Comparison of ENCODE assay signal across 13 cellular contexts in genomic region chr12:78887008-78887407, GRCh38. TPM values are rescaled to one million over a fixed set of nuclear protein-coding genes. Genes with fewer than 3 reads are reported as not detected.
A peak's percentile ranks its signal among the peaks of the same experiment; 100 is the strongest.
DNase-seq lines count a peak whose midpoint lies in the region; ATAC-seq and TF ChIP-seq lines count a peak whose summit lies in the region.
"Had no signal": no experiment of that assay in that cellular context is flagged by ENCODE, and none has a peak within 500 bp of the region (broad histone marks: within the 10 kb centered on the region; RNA-seq: fewer than 3 reads in every experiment).

No MANE protein-coding gene starts in this region.

- TF ChIP-seq POLR2A in adrenal gland (IDR thresholded peaks at IDR 0.05), result no peak

- H3K27me3 ChIP-seq in adrenal gland, result no peaks in the 10 kb centered on the region
- H3K27me3 ChIP-seq: esophagus squamous epithelium had no signal

- TF ChIP-seq CTCF in AG09309 (IDR thresholded peaks at IDR 0.05; ENCODE audit: control insufficient read depth, insufficient read depth, low read depth, low read length, missing control alignments), result no peak
- no peak for TF ChIP-seq CTCF in adrenal gland (IDR thresholded peaks at IDR 0.05)

- no peaks in the 10 kb centered on the region for H3K4me1 ChIP-seq in adrenal gland (replicated peaks in 1 of 2)
- H3K4me1 ChIP-seq: esophagus squamous epithelium had no signal

- H3K9me3 ChIP-seq in adrenal gland (replicated peaks in 1 of 3), result no peaks in the 10 kb centered on the region
- H3K9me3 ChIP-seq: esophagus squamous epithelium had no signal

- no peak overlapping the region for H3K4me3 ChIP-seq in AG09309 (ENCODE audit: control insufficient read depth, low read depth, low read length)
- no peak overlapping the region for H3K4me3 ChIP-seq in adrenal gland
- H3K4me3 ChIP-seq: esophagus squamous epithelium had no signal

- intact Hi-C loops in adrenal gland (cut with DNase I), result no loop called here

- DNase-seq in AG09309 (ENCODE audit: low read depth), result peak; percentile 75
- peak; percentile 72 for DNase-seq in HS-27A (ENCODE audit: low read depth)
- peak; percentile 91 for DNase-seq in SW480 (ENCODE audit: low spot score)
- peak; percentile 84 for DNase-seq in fibroblast of the conjunctiva (ENCODE audit: low read depth)
- DNase-seq in activated effector memory CD4-positive, alpha-beta T cell treated with Interleukin-2 at 50 U/mL for 16 hours, result no peak
- no peak for DNase-seq in adrenal gland
- DNase-seq in NCI-H1417 treated with DMSO at 0.1 percent for 48 hours (lab: John Stamatoyannopoulos, UW), result no peak
- DNase-seq: activated CD4-positive, alpha-beta T cell treated with anti-CD3 and anti-CD28 coated beads, Interleukin-2, amount 50 U/mL, for 1 hour; activated naive CD8-positive, alpha-beta T cell treated with anti-CD3 and anti-CD28 coated beads, Interleukin-2, amount 10 ng/mL, durations not matched to agents 7 days and 5 days; CD4-positive, CD25-positive, alpha-beta regulatory T cell; esophagus squamous epithelium; NCI-H1417 had no signal

- H3K27ac ChIP-seq in adrenal gland, result no peak overlapping the region
- H3K27ac ChIP-seq: esophagus squamous epithelium had no signal

- 58 to 75% (median 68%) methylated on average over 6 of the region's 6 CpGs for WGBS in adrenal gland, 4 donors

- no peak for ATAC-seq in GM18498 (IDR thresholded peaks at IDR 0.05; ENCODE audit: unreplicated experiment)

- no peaks in the 10 kb centered on the region for H3K36me3 ChIP-seq in adrenal gland (replicated peaks in 1 of 2)
- H3K36me3 ChIP-seq: esophagus squamous epithelium had no signal

RNA-seq across cellular contexts. Expression of gene SYT1, which starts 22.4 kb away (rescaled TPM):
- total RNA-seq in adrenal gland, result 10 to 100 TPM in 3 of 8 donors, 1 to 10 TPM in 2, under 1 TPM in 3; 0.42 to 22.3 (median 4.1) TPM
- 10 to 100 TPM in 1 of 3 donors, 1 to 10 TPM in 2; 2.5 to 21.9 (median 4.5) TPM for polyA plus RNA-seq in adrenal gland
- total RNA-seq: activated naive CD8-positive, alpha-beta T cell treated with anti-CD3 and anti-CD28 coated beads, Interleukin-2, amount 10 ng/mL, durations not matched to agents 7 days and 5 days; CD4-positive, CD25-positive, alpha-beta regulatory T cell had no signal
- polyA plus RNA-seq: CD4-positive, CD25-positive, alpha-beta regulatory T cell had no signal

Comparison
In these comparisons a context has a peak if more than half of its experiments do, and no peak if none do; other contexts are left out.
1. DNase-seq: peak in AG09309 (single experiment), HS-27A (single experiment), SW480 (single experiment) and fibroblast of the conjunctiva (single experiment); none in activated effector memory CD4-positive, alpha-beta T cell treated with Interleukin-2 at 50 U/mL for 16 hours (single experiment), adrenal gland (0 of 7) and NCI-H1417 treated with DMSO at 0.1 percent for 48 hours (single experiment).